ENCODE assay signal across 1 cellular context in genomic region chr2:240358080-240358479, GRCh38.
TF ChIP-seq lines count a peak whose summit lies in the region.

No MANE protein-coding gene starts in this region.

TF ChIP-seq in GM23338, 12 proteins besides CTCF, POLR2A, EP300 and RAD21 (continued from another document):
- TF ChIP-seq ZNF462 (CRISPR knock-in tag; IDR thresholded peaks at IDR 0.05), result no peak
- no peak for TF ChIP-seq NANOG (IDR thresholded peaks at IDR 0.05; ENCODE audit: borderline replicate concordance)
- no peak for TF ChIP-seq REST (IDR thresholded peaks at IDR 0.05; ENCODE audit: unreplicated experiment)
- no peak for TF ChIP-seq EZH2phosphoT487 (IDR thresholded peaks at IDR 0.05; ENCODE audit: unreplicated experiment)
- TF ChIP-seq POLR2AphosphoS5 (IDR thresholded peaks at IDR 0.05; ENCODE audit: low read depth), result no peak
- no peak for TF ChIP-seq ETS1 (IDR thresholded peaks at IDR 0.05)
- TF ChIP-seq CREB1 (CRISPR knock-in tag; IDR thresholded peaks at IDR 0.05; ENCODE audit: low read depth), result no peak
- no peak for TF ChIP-seq ZNF331 (CRISPR knock-in tag; IDR thresholded peaks at IDR 0.05; ENCODE audit: low read depth)
- no peak for TF ChIP-seq JUNB (IDR thresholded peaks at IDR 0.05; ENCODE audit: unreplicated experiment)
TF ChIP-seq in GM23338: peak in this region for 0.
